Comparison of ENCODE assay signal across 26 cellular contexts in genomic region chr4:15331930-15332329, GRCh38.
"Had no signal": no experiment of that assay in that cellular context is flagged by ENCODE, and none has a peak within 500 bp of the region (broad histone marks: within the 10 kb centered on the region; RNA-seq: fewer than 3 reads in every experiment).

No MANE protein-coding gene starts in this region.

- H3K4me1 ChIP-seq: adrenal gland had no signal

- H3K36me3 ChIP-seq: adrenal gland, SJCRH30 had no signal

- H3K27me3 Mint-ChIP-seq: activated CD4-positive, alpha-beta memory T cell treated with anti-CD3 and anti-CD28 coated beads for 36 hours; brain had no signal

- H3K4me3 ChIP-seq: adrenal gland, SJCRH30, SK-N-MC had no signal

- H3K9ac ChIP-seq: KMS-11 had no signal

- H3K27ac ChIP-seq: adrenal gland, KMS-11, SJCRH30, SK-N-MC had no signal

- H3K36me3 Mint-ChIP-seq: activated CD4-positive, alpha-beta memory T cell treated with anti-CD3 and anti-CD28 coated beads for 36 hours; activated naive CD4-positive, alpha-beta T cell treated with anti-CD3 and anti-CD28 coated beads, Interleukin-2, amount 50 U/mL, for 72 hours; brain had no signal

- H3K9me3 Mint-ChIP-seq: activated CD4-positive, alpha-beta memory T cell treated with anti-CD3 and anti-CD28 coated beads for 36 hours; activated T-cell treated with anti-CD3 and anti-CD28 coated beads, Interleukin-2, amount 50 U/mL, for 4 hours; activated T-helper 1 cell treated with anti-CD3 and anti-CD28 coated beads, Interleukin-12 subunit alpha, Interleukin-12 subunit beta, Interleukin-2, Interleukin-4 antibody, amounts not matched to agents 30 ng/mL and 10 ng/mL and 1 ng/mL, durations not matched to agents 14 hours and 24 hours and 36 hours; T-helper 2 cell treated with Interferon-gamma antibody and Interleukin-4, amounts not matched to agents 5 μg/mL and 100 μg/mL, for 36 hours had no signal

- H3K4me3 Mint-ChIP-seq: activated CD4-positive, alpha-beta memory T cell treated with anti-CD3 and anti-CD28 coated beads for 36 hours; activated naive CD4-positive, alpha-beta T cell treated with anti-CD3 and anti-CD28 coated beads for 36 hours; activated T-cell treated with anti-CD3 and anti-CD28 coated beads, Interleukin-2, amount 50 U/mL, for 4 hours; activated T-helper 1 cell treated with anti-CD3 and anti-CD28 coated beads, Interleukin-12 subunit alpha, Interleukin-12 subunit beta, Interleukin-2, Interleukin-4 antibody, amounts not matched to agents 30 ng/mL and 10 ng/mL and 1 ng/mL, durations not matched to agents 14 hours and 24 hours and 36 hours; brain; T-helper 2 cell treated with Interferon-gamma antibody and Interleukin-4, amounts not matched to agents 5 μg/mL and 100 μg/mL, for 36 hours had no signal

- DNase-seq: activated CD4-positive, alpha-beta memory T cell treated with anti-CD3 and anti-CD28 coated beads for 36 hours; activated CD4-positive, alpha-beta T cell treated with anti-CD3 and anti-CD28 coated beads, Interleukin-2, amount 50 U/mL, for 1 hour; activated CD8-positive, alpha-beta memory T cell treated with anti-CD3 and anti-CD28 coated beads, Interleukin-2, amount 50 U/mL, for 4 hours; activated gamma-delta T cell treated with Interleukin-2 at 50 U/mL for 16 hours; activated naive CD4-positive, alpha-beta T cell treated with anti-CD3 and anti-CD28 coated beads for 36 hours; activated T-cell treated with anti-CD3 and anti-CD28 coated beads for 4 hours; activated T-cell treated with anti-CD3 and anti-CD28 coated beads, Interleukin-2, amount 50 U/mL, for 4 hours; adrenal gland; anterior cingulate cortex; MM.1S; MV-4-11; NCI-H1092; NCI-H1436 treated with DMSO at 0.1 percent for 48 hours; NCI-H1694 treated with DMSO at 0.1 percent for 48 hours; NCI-H2029; NCI-H524; NCI-H69; SHP77; SJCRH30 had no signal

- H3K27ac Mint-ChIP-seq: activated CD4-positive, alpha-beta memory T cell treated with anti-CD3 and anti-CD28 coated beads for 36 hours; activated naive CD4-positive, alpha-beta T cell treated with anti-CD3 and anti-CD28 coated beads for 36 hours; activated naive CD4-positive, alpha-beta T cell treated with anti-CD3 and anti-CD28 coated beads, Interleukin-2, amount 50 U/mL, for 72 hours; activated T-helper 1 cell treated with anti-CD3 and anti-CD28 coated beads, Interleukin-12 subunit alpha, Interleukin-12 subunit beta, Interleukin-2, Interleukin-4 antibody, amounts not matched to agents 30 ng/mL and 10 ng/mL and 1 ng/mL, durations not matched to agents 14 hours and 24 hours and 36 hours; T-helper 2 cell treated with Interferon-gamma antibody and Interleukin-4, amounts not matched to agents 5 μg/mL and 100 μg/mL, for 36 hours had no signal

- H3K27me3 ChIP-seq: adrenal gland, SJCRH30 had no signal

- ATAC-seq: activated naive CD4-positive, alpha-beta T cell treated with anti-CD3 and anti-CD28 coated beads, Interleukin-2, amount 50 U/mL, for 72 hours; activated T-cell treated with anti-CD3 and anti-CD28 coated beads, Interleukin-2, amount 50 U/mL, for 4 hours; Panc1 had no signal

- H3K9me3 ChIP-seq: adrenal gland, SJCRH30 had no signal

- H3K4me2 ChIP-seq: KMS-11 had no signal
